In the genomic region with DNA sequence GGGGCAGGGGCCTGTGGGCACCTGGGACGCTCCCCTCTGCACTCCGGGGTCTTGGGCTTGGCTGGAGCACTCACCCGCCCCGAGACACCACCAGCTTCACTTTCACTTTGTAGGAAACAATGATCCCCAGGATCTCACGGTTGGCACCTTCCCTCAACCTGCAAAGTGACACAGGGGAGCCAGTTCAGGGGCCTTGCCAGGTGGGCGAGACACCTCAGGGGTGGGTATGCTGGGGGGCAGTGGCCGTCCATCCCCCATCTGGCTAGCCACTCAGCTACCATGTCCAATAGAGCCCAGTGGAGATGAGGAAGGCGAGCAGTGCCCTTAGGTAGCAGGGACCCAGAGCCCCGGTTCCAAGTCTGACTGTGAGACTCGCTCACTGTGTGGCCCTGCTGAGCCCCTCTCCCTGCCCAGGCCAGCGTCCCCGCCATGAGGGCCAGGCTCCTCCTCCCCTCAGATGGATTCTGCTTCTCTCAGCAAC, we compare ENCODE assay signal across 19 cellular contexts. TPM values are rescaled to one million over a fixed set of nuclear protein-coding genes. Genes with fewer than 3 reads are reported as not detected.
DNase-seq lines count a peak whose midpoint lies in the region; ATAC-seq and TF ChIP-seq lines count a peak whose summit lies in the region.
"Had no signal": no experiment of that assay in that cellular context is flagged by ENCODE, and none has a peak within 500 bp of the region (broad histone marks: within the 10 kb centered on the region; RNA-seq: fewer than 3 reads in every experiment).

No MANE protein-coding gene starts in this region.

- no peaks in the 10 kb centered on the region for H3K27me3 ChIP-seq in heart left ventricle
- H3K27me3 ChIP-seq in MM.1S (replicated peaks; ENCODE audit: insufficient read depth, low read length): peaks cover 2% of the 10 kb centered on the region; the same call in 1 of the 2 replicates
- no peaks in the 10 kb centered on the region for H3K27me3 ChIP-seq in stomach
- H3K27me3 ChIP-seq: suprapubic skin had no signal

- peaks cover 0 to 23% (median 0%) of the 10 kb centered on the region in 12 donors for H3K4me1 ChIP-seq in heart left ventricle
- no peaks in the 10 kb centered on the region for H3K4me1 ChIP-seq in MM.1S (ENCODE audit: low read length)
- H3K4me1 ChIP-seq in stomach: peaks cover 0 to 27% (median 12%) of the 10 kb centered on the region in 4 donors
- H3K4me1 ChIP-seq: parathyroid adenoma had no signal

- TF ChIP-seq POLR2A in heart left ventricle (IDR thresholded peaks at IDR 0.05) (no peak), stomach (IDR thresholded peaks at IDR 0.05) (no peak)

- no peaks in the 10 kb centered on the region for H3F3A ChIP-seq in MM.1S (ENCODE audit: insufficient read depth, low read length)

- peak overlapping the region; percentile 84 for H3K4me2 ChIP-seq in MM.1S (ENCODE audit: low read depth, low read length)

- H3K27me3 Mint-ChIP-seq in effector memory CD8-positive, alpha-beta T cell: no peaks in the 10 kb centered on the region
- H3K27me3 Mint-ChIP-seq: brain had no signal

- peak overlapping the region; percentile 44 to 60 for H3K4me3 Mint-ChIP-seq in effector memory CD8-positive, alpha-beta T cell
- H3K4me3 Mint-ChIP-seq in stimulated activated effector memory CD8-positive, alpha-beta T cell treated with anti-CD3 and anti-CD28 coated beads, Interleukin-12 subunit alpha, Interleukin-12 subunit beta, amount 100 ng/mL, for 72 hours: peak overlapping the region; percentile 37
- H3K4me3 Mint-ChIP-seq: brain had no signal

- no peaks in the 10 kb centered on the region for H3K9me3 ChIP-seq in heart left ventricle
- H3K9me3 ChIP-seq in MM.1S (replicated peaks; ENCODE audit: insufficient read depth, low read length): no peaks in the 10 kb centered on the region
- H3K9me3 ChIP-seq in stomach: no peaks in the 10 kb centered on the region
- H3K9me3 ChIP-seq: suprapubic skin had no signal

- H3K27ac ChIP-seq in heart left ventricle (no peak overlapping the region), MM.1S (ENCODE audit: low read length) (no peak overlapping the region), stomach (no peak overlapping the region)
- H3K27ac ChIP-seq: parathyroid adenoma, suprapubic skin had no signal

- 92 to 94% (median 92%) methylated on average over 4 to 12 of the region's 12 CpGs for WGBS in heart left ventricle, 4 donors
- 88 to 93% (median 89%) methylated on average over 7 to 12 of the region's 12 CpGs for WGBS in stomach, 5 donors

- peak overlapping the region; percentile 93 to 96 for H3K27ac Mint-ChIP-seq in effector memory CD8-positive, alpha-beta T cell
- H3K27ac Mint-ChIP-seq in stimulated activated effector memory CD8-positive, alpha-beta T cell treated with anti-CD3 and anti-CD28 coated beads, Interleukin-12 subunit alpha, Interleukin-12 subunit beta, amount 100 ng/mL, for 72 hours: peak overlapping the region; percentile 98
- H3K27ac Mint-ChIP-seq: brain had no signal

- no peak overlapping the region for H3K4me3 ChIP-seq in heart left ventricle
- peak overlapping the region; percentile 66 for H3K4me3 ChIP-seq in MM.1S (ENCODE audit: low read length)
- H3K4me3 ChIP-seq in stomach: no peak overlapping the region
- H3K4me3 ChIP-seq: suprapubic skin had no signal

- peak in 3 of 5 donors; percentile 20 to 35 (median 20) for DNase-seq in heart left ventricle
- no peak for DNase-seq in left ventricle myocardium superior
- no peak for DNase-seq in MM.1S
- DNase-seq in effector memory CD8-positive, alpha-beta T cell: no peak
- DNase-seq in stimulated activated effector memory CD8-positive, alpha-beta T cell treated with anti-CD3 and anti-CD28 coated beads, Interleukin-12 subunit alpha, Interleukin-12 subunit beta, amount 100 ng/mL, for 72 hours (ENCODE audit: low spot score in 2 of 2): no peak
- no peak for DNase-seq in stomach
- DNase-seq in COR-L47 (lab: John Stamatoyannopoulos, UW): no peak
- DNase-seq: activated CD4-positive, alpha-beta T cell treated with anti-CD3 and anti-CD28 coated beads, Interleukin-2, amount 50 U/mL, for 1 hour; activated gamma-delta T cell; AML-193; DMS53; kidney glomerular epithelial cell; NCI-H1436 treated with DMSO at 0.1 percent for 48 hours; NCI-H226 had no signal

- no peaks in the 10 kb centered on the region for H3K9me3 Mint-ChIP-seq in effector memory CD8-positive, alpha-beta T cell
- H3K9me3 Mint-ChIP-seq in stimulated activated effector memory CD8-positive, alpha-beta T cell treated with anti-CD3 and anti-CD28 coated beads, Interleukin-12 subunit alpha, Interleukin-12 subunit beta, amount 100 ng/mL, for 72 hours: no peaks in the 10 kb centered on the region
- H3K9me3 Mint-ChIP-seq: brain had no signal

- H3K9ac ChIP-seq in MM.1S (ENCODE audit: low read length): peak overlapping the region; percentile 32; the same call in 1 of the 2 replicates
- H3K9ac ChIP-seq: parathyroid adenoma had no signal

- no peaks in the 10 kb centered on the region for H3K9me2 ChIP-seq in MM.1S (replicated peaks; ENCODE audit: insufficient read depth, low read length)

- H2AFZ ChIP-seq in MM.1S (ENCODE audit: low read length): peak overlapping the region; percentile 87
- H2AFZ ChIP-seq: parathyroid adenoma had no signal

- TF ChIP-seq EP300 in stomach (IDR thresholded peaks at IDR 0.05): no peak

- no peaks in the 10 kb centered on the region for H4K20me1 ChIP-seq in MM.1S (ENCODE audit: insufficient read depth, low read length)

- peaks cover 12% of the 10 kb centered on the region for H3K36me3 Mint-ChIP-seq in effector memory CD8-positive, alpha-beta T cell (ENCODE audit: insufficient read depth)
- no peaks in the 10 kb centered on the region for H3K36me3 Mint-ChIP-seq in stimulated activated effector memory CD8-positive, alpha-beta T cell treated with anti-CD3 and anti-CD28 coated beads, Interleukin-12 subunit alpha, Interleukin-12 subunit beta, amount 100 ng/mL, for 72 hours

- ATAC-seq in heart left ventricle: peak in 1 of 4 donors; percentile 12
- no peak for ATAC-seq in left ventricle myocardium superior
- ATAC-seq in effector memory CD8-positive, alpha-beta T cell (replicated peaks): no peak
- no peak for ATAC-seq in stimulated activated effector memory CD8-positive, alpha-beta T cell treated with anti-CD3 and anti-CD28 coated beads, Interleukin-12 subunit alpha, Interleukin-12 subunit beta, amount 100 ng/mL, for 72 hours
- ATAC-seq in GM21423 (IDR thresholded peaks at IDR 0.05; ENCODE audit: unreplicated experiment): no peak

- H3K79me2 ChIP-seq in MM.1S (ENCODE audit: low read length): no peaks in the 10 kb centered on the region
- H3K79me2 ChIP-seq: parathyroid adenoma had no signal

- no peak for TF ChIP-seq CTCF in heart left ventricle (IDR thresholded peaks at IDR 0.05)
- no peak for TF ChIP-seq CTCF in MM.1S (IDR thresholded peaks at IDR 0.05; ENCODE audit: low read length)
- no peak for TF ChIP-seq CTCF in stomach (IDR thresholded peaks at IDR 0.05)

- intact Hi-C loops in heart left ventricle (cut with DNase I): no loop called here
- intact Hi-C loops in left ventricle myocardium superior (cut with micrococcal nuclease): no loop called here
- intact Hi-C loops in stomach (cut with DNase I; ENCODE audit: low total_unique reads): no loop called here

- H3K36me3 ChIP-seq in heart left ventricle (peaks cover 0 to 94% (median 82%) of the 10 kb centered on the region in 9 donors), MM.1S (replicated peaks; ENCODE audit: insufficient read depth, low read length) (no peaks in the 10 kb centered on the region), stomach (peaks cover 59 to 100% (median 99%) of the 10 kb centered on the region in 4 donors)

- peaks cover 40 to 48% of the 10 kb centered on the region in 2 donors for H3K4me1 Mint-ChIP-seq in effector memory CD8-positive, alpha-beta T cell (ENCODE audit: low read depth in 2 of 2)
- peaks cover 45% of the 10 kb centered on the region for H3K4me1 Mint-ChIP-seq in stimulated activated effector memory CD8-positive, alpha-beta T cell treated with anti-CD3 and anti-CD28 coated beads, Interleukin-12 subunit alpha, Interleukin-12 subunit beta, amount 100 ng/mL, for 72 hours

RNA-seq across cellular contexts. Expression of a gene that starts 32.3 kb away (rescaled TPM):
- total RNA-seq in heart left ventricle (1 to 10 TPM in 1 of 9 donors, under 1 TPM in 4, not detected in 4; 0.08 to 1.0 (median 0.19) TPM), left ventricle myocardium superior (not detected), stomach (1 to 10 TPM in 1 of 5 donors, not detected in 4; 1.2 TPM)
- polyA plus RNA-seq in heart left ventricle (under 1 TPM in 1 of 2 donors, not detected in 1; 0.07 TPM), stomach (under 1 TPM in 1 of 3 donors, not detected in 2; 0.13 TPM)
- total RNA-seq: fibroblast of lung had no signal
- polyA plus RNA-seq: fibroblast of lung had no signal

Comparison
In these comparisons a context has a peak if more than half of its experiments do, and no peak if none do; other contexts are left out.
1. DNase-seq: peak in heart left ventricle (3 of 5); none in left ventricle myocardium superior (single experiment), MM.1S (single experiment), effector memory CD8-positive, alpha-beta T cell (0 of 3), stimulated activated effector memory CD8-positive, alpha-beta T cell treated with anti-CD3 and anti-CD28 coated beads, Interleukin-12 subunit alpha, Interleukin-12 subunit beta, amount 100 ng/mL, for 72 hours (0 of 2), stomach (single experiment) and COR-L47 (single experiment).